Comparison of ENCODE assay signal across 15 cellular contexts in genomic region chr4:17173300-17173699, GRCh38.
DNase-seq lines count a peak whose midpoint lies in the region; ATAC-seq, FAIRE-seq and TF ChIP-seq lines count a peak whose summit lies in the region.
"Had no signal": no experiment of that assay in that cellular context is flagged by ENCODE, and none has a peak within 500 bp of the region (broad histone marks: within the 10 kb centered on the region; RNA-seq: fewer than 3 reads in every experiment).

No MANE protein-coding gene starts in this region.

- H3K4me1 Mint-ChIP-seq in endothelial cell (ENCODE audit: unreplicated experiment) = peaks cover 8% of the 10 kb centered on the region
- H3K4me1 Mint-ChIP-seq in neural crest cell = peaks cover 23% of the 10 kb centered on the region

- peak; percentile 33 for DNase-seq in GM12865 (ENCODE audit: low read depth)
- DNase-seq in NAMALWA (ENCODE audit: low spot score) = peak; percentile 6
- DNase-seq in endothelial cell (ENCODE audit: low spot score) = peak; percentile 16
- DNase-seq in neural crest cell (ENCODE audit: low read depth, low spot score) = no peak
- no peak for DNase-seq in upper lobe of left lung
- DNase-seq in NCI-H69 (lab: John Stamatoyannopoulos, UW) = no peak
- DNase-seq in GM12891 (ENCODE audit: insufficient read length, low spot score) = no peak
- DNase-seq in frontal cortex (ENCODE audit: low spot score in 2 of 2) = no peak
- DNase-seq: DND-41; esophagus squamous epithelium; KG1; SHP77 treated with DMSO at 0.1 percent for 48 hours; stimulated activated CD4-positive, alpha-beta T cell treated with anti-CD3 and anti-CD28 coated beads, Interleukin-2, amount 100 ng/mL, for 48 hours had no signal

- no peak for ATAC-seq in upper lobe of left lung (ENCODE audit: low FRiP score in 2 of 2)

- TF ChIP-seq EP300 in upper lobe of left lung (IDR thresholded peaks at IDR 0.05) = no peak

- H3K27me3 ChIP-seq in upper lobe of left lung = no peaks in the 10 kb centered on the region
- H3K27me3 ChIP-seq: esophagus squamous epithelium had no signal

- H3K36me3 Mint-ChIP-seq in endothelial cell (ENCODE audit: low read depth, unreplicated experiment) (no peaks in the 10 kb centered on the region), neural crest cell (ENCODE audit: low read depth) (no peaks in the 10 kb centered on the region)

- peak; percentile 4 for TF ChIP-seq CTCF in GM12865 (IDR thresholded peaks at IDR 0.05; ENCODE audit: insufficient read depth, low read depth, low read length, missing control alignments)
- no peak for TF ChIP-seq CTCF in endothelial cell (IDR thresholded peaks at IDR 0.05; ENCODE audit: unreplicated experiment)
- peak; percentile 41 for TF ChIP-seq CTCF in neural crest cell (conservative IDR thresholded peaks at IDR 0.05)
- peak in 1 of 6 experiments; percentile 8 for TF ChIP-seq CTCF in upper lobe of left lung (IDR thresholded peaks at IDR 0.05)

- H3K27me3 Mint-ChIP-seq in endothelial cell (ENCODE audit: unreplicated experiment) (peaks cover 1% of the 10 kb centered on the region), neural crest cell (ENCODE audit: low read depth) (no peaks in the 10 kb centered on the region)
- H3K27me3 Mint-ChIP-seq: stimulated activated naive CD8-positive, alpha-beta T cell treated with anti-CD3 and anti-CD28 coated beads, Interleukin-15, Interleukin-2, amounts not matched to agents 100 ng/mL and 50 ng/mL, for 24 hours had no signal

- H3K9me3 Mint-ChIP-seq in endothelial cell (ENCODE audit: unreplicated experiment) = no peaks in the 10 kb centered on the region
- H3K9me3 Mint-ChIP-seq in neural crest cell = no peaks in the 10 kb centered on the region
- H3K9me3 Mint-ChIP-seq: activated T-helper 1 cell treated with anti-CD3 and anti-CD28 coated beads, Interleukin-12 subunit alpha, Interleukin-12 subunit beta, Interleukin-2, Interleukin-4 antibody, amounts not matched to agents 30 ng/mL and 10 ng/mL and 1 ng/mL, durations not matched to agents 14 hours and 24 hours and 36 hours; stimulated activated naive CD8-positive, alpha-beta T cell treated with anti-CD3 and anti-CD28 coated beads, Interleukin-15, Interleukin-2, amounts not matched to agents 100 ng/mL and 50 ng/mL, for 24 hours had no signal

- H3K4me1 ChIP-seq in upper lobe of left lung = no peaks in the 10 kb centered on the region

- no peak overlapping the region for H3K27ac ChIP-seq in upper lobe of left lung
- H3K27ac ChIP-seq: esophagus squamous epithelium had no signal

- TF ChIP-seq POLR2A in upper lobe of left lung (IDR thresholded peaks at IDR 0.05) (no peak), GM12891 (IDR thresholded peaks at IDR 0.05; ENCODE audit: low read depth, low read length) (no peak)

- no peak for FAIRE-seq in GM12891 (lab: Jason Lieb, UNC)
- no peak for FAIRE-seq in frontal cortex (lab: Jason Lieb, UNC)

- 67 to 72% methylated on average over 5 of the region's 5 CpGs for WGBS in upper lobe of left lung, 2 donors

- H3K9me3 ChIP-seq in upper lobe of left lung = no peaks in the 10 kb centered on the region
- H3K9me3 ChIP-seq: esophagus squamous epithelium had no signal

- H3K4me3 ChIP-seq in GM12865 (ENCODE audit: low read depth, low read length) (no peak overlapping the region), upper lobe of left lung (no peak overlapping the region)
- H3K4me3 ChIP-seq: esophagus squamous epithelium had no signal

- no peaks in the 10 kb centered on the region for H3K36me3 ChIP-seq in upper lobe of left lung
- H3K36me3 ChIP-seq: esophagus squamous epithelium had no signal

- H3K27ac Mint-ChIP-seq in endothelial cell (ENCODE audit: unreplicated experiment) (peak overlapping the region; percentile 11), neural crest cell (ENCODE audit: unreplicated experiment) (no peak overlapping the region)
- H3K27ac Mint-ChIP-seq: activated T-helper 1 cell treated with anti-CD3 and anti-CD28 coated beads, Interleukin-12 subunit alpha, Interleukin-12 subunit beta, Interleukin-2, Interleukin-4 antibody, amounts not matched to agents 30 ng/mL and 10 ng/mL and 1 ng/mL, durations not matched to agents 14 hours and 24 hours and 36 hours; stimulated activated naive CD8-positive, alpha-beta T cell treated with anti-CD3 and anti-CD28 coated beads, Interleukin-15, Interleukin-2, amounts not matched to agents 100 ng/mL and 50 ng/mL, for 24 hours had no signal

- no peak overlapping the region for H3K4me3 Mint-ChIP-seq in endothelial cell (ENCODE audit: unreplicated experiment)
- H3K4me3 Mint-ChIP-seq in neural crest cell = no peak overlapping the region
- H3K4me3 Mint-ChIP-seq: activated T-helper 1 cell treated with anti-CD3 and anti-CD28 coated beads, Interleukin-12 subunit alpha, Interleukin-12 subunit beta, Interleukin-2, Interleukin-4 antibody, amounts not matched to agents 30 ng/mL and 10 ng/mL and 1 ng/mL, durations not matched to agents 14 hours and 24 hours and 36 hours; stimulated activated naive CD8-positive, alpha-beta T cell treated with anti-CD3 and anti-CD28 coated beads, Interleukin-15, Interleukin-2, amounts not matched to agents 100 ng/mL and 50 ng/mL, for 24 hours had no signal

TF ChIP-seq in GM12891, 5 proteins besides CTCF, POLR2A, EP300 and RAD21:
- TF ChIP-seq PAX5 (IDR thresholded peaks at IDR 0.05; ENCODE audit: insufficient read depth, low read length, severe bottlenecking) (no peak), POLR2AphosphoS5 (IDR thresholded peaks at IDR 0.05; ENCODE audit: low read depth, low read length) (no peak), SPI1 (IDR thresholded peaks at IDR 0.05; ENCODE audit: low read depth, low read length) (no peak), POU2F2 (IDR thresholded peaks at IDR 0.05; ENCODE audit: low read depth, low read length) (no peak), TAF1 (IDR thresholded peaks at IDR 0.05; ENCODE audit: low read depth, low read length) (no peak)

Comparison
In these comparisons a context has a peak if more than half of its experiments do, and no peak if none do; other contexts are left out.
1. DNase-seq: peak in GM12865 (single experiment), NAMALWA (single experiment) and endothelial cell (single experiment); none in neural crest cell (single experiment), upper lobe of left lung (0 of 2), NCI-H69 (single experiment), GM12891 (single experiment) and frontal cortex (0 of 2).